ENCODE assay signal across 1 cellular context in genomic region chr13:114042066-114042815, GRCh38.
TF ChIP-seq lines count a peak whose summit lies in the region.

No MANE protein-coding gene starts in this region.

TF ChIP-seq in IMR-90, 13 proteins besides CTCF, POLR2A, EP300 and RAD21 (continued from another document):
- no peak for TF ChIP-seq CHD1 (IDR thresholded peaks at IDR 0.05; ENCODE audit: low read depth, low read length)
- TF ChIP-seq ELK1 (IDR thresholded peaks at IDR 0.05; ENCODE audit: borderline replicate concordance, low read depth, low read length) = no peak
- TF ChIP-seq MAZ (IDR thresholded peaks at IDR 0.05; ENCODE audit: borderline replicate concordance, low read depth, low read length) = no peak
- no peak for TF ChIP-seq MXI1 (IDR thresholded peaks at IDR 0.05; ENCODE audit: borderline replicate concordance, low read depth, low read length)
